Comparison of ENCODE assay signal across 1 cellular context in genomic region chr19:40285353-40286234, GRCh38.
TF ChIP-seq lines count a peak whose summit lies in the region.

No MANE protein-coding gene starts in this region.

TF ChIP-seq in HepG2, 621 proteins besides CTCF, POLR2A, EP300 and RAD21 (continued from another document and continues in another):
- TF ChIP-seq ZSCAN12 (CRISPR knock-in tag; IDR thresholded peaks at IDR 0.05) (no peak), ZNF383 (CRISPR knock-in tag; IDR thresholded peaks at IDR 0.05; ENCODE audit: borderline replicate concordance) (no peak), ZNF850 (CRISPR knock-in tag; conservative IDR thresholded peaks at IDR 0.05) (no peak), ZNF550 (CRISPR knock-in tag; IDR thresholded peaks at IDR 0.05; ENCODE audit: borderline replicate concordance) (no peak), ZBTB43 (CRISPR knock-in tag; conservative IDR thresholded peaks at IDR 0.05) (no peak), ZNF24 (IDR thresholded peaks at IDR 0.05) (no peak; the same call in 1 of the 2 replicates), ZNF274 (CRISPR knock-in tag; IDR thresholded peaks at IDR 0.05) (no peak), ZNF879 (CRISPR knock-in tag; IDR thresholded peaks at IDR 0.05) (no peak), ETV5 (CRISPR knock-in tag; IDR thresholded peaks at IDR 0.05; ENCODE audit: borderline replicate concordance) (no peak), RBM22 (optimal IDR thresholded peaks at IDR 0.05; ENCODE audit: low read length) (no peak), TBX3 (IDR thresholded peaks at IDR 0.05; ENCODE audit: borderline replicate concordance) (no peak), ZNF597 (CRISPR knock-in tag; IDR thresholded peaks at IDR 0.05) (0 out of 2 replicates have a peak, but pooled peaks have one; percentile 45), MZF1 (CRISPR knock-in tag; IDR thresholded peaks at IDR 0.05; ENCODE audit: borderline replicate concordance) (no peak), ZNF660 (CRISPR knock-in tag; IDR thresholded peaks at IDR 0.05; ENCODE audit: borderline replicate concordance, low read depth) (no peak), SP4 (CRISPR knock-in tag; IDR thresholded peaks at IDR 0.05) (no peak), ZKSCAN5 (CRISPR knock-in tag; IDR thresholded peaks at IDR 0.05) (no peak), ZNF382 (CRISPR knock-in tag; IDR thresholded peaks at IDR 0.05; ENCODE audit: borderline replicate concordance) (no peak), HMG20A (CRISPR knock-in tag; IDR thresholded peaks at IDR 0.05; ENCODE audit: borderline replicate concordance) (no peak), KDM3A (CRISPR knock-in tag; IDR thresholded peaks at IDR 0.05; ENCODE audit: low read depth) (no peak), ZNF839 (CRISPR knock-in tag; IDR thresholded peaks at IDR 0.05; ENCODE audit: borderline replicate concordance) (no peak), MAX (IDR thresholded peaks at IDR 0.05) (peak; percentile 44), ZSCAN30 (CRISPR knock-in tag; IDR thresholded peaks at IDR 0.05) (no peak), ZNF549 (CRISPR knock-in tag; IDR thresholded peaks at IDR 0.05) (no peak), CBFB (CRISPR knock-in tag; IDR thresholded peaks at IDR 0.05) (peak; percentile 16; the same call in 1 of the 2 replicates), TAF15 (IDR thresholded peaks at IDR 0.05; ENCODE audit: low read depth, low read length, poor library complexity, severe bottlenecking) (no peak), THAP7 (CRISPR knock-in tag; IDR thresholded peaks at IDR 0.05) (no peak), ZNF331 (CRISPR knock-in tag; IDR thresholded peaks at IDR 0.05) (no peak), DMTF1 (CRISPR knock-in tag; IDR thresholded peaks at IDR 0.05) (0 out of 2 replicates have a peak, but pooled peaks have one; percentile 18), ZNF446 (CRISPR knock-in tag; IDR thresholded peaks at IDR 0.05) (no peak), MAF1 (CRISPR knock-in tag; IDR thresholded peaks at IDR 0.05; ENCODE audit: borderline replicate concordance) (no peak), ZNF572 (CRISPR knock-in tag; IDR thresholded peaks at IDR 0.05) (no peak), CBX1 (IDR thresholded peaks at IDR 0.05; ENCODE audit: low read depth) (no peak), TP53 (CRISPR knock-in tag; conservative IDR thresholded peaks at IDR 0.05) (no peak), ZNF616 (CRISPR knock-in tag; IDR thresholded peaks at IDR 0.05; ENCODE audit: low read depth) (no peak), MLLT10 (CRISPR knock-in tag; IDR thresholded peaks at IDR 0.05) (no peak), PPARG (CRISPR knock-in tag; conservative IDR thresholded peaks at IDR 0.05) (no peak; the same call in 1 of the 2 replicates), ZNF510 (CRISPR knock-in tag; IDR thresholded peaks at IDR 0.05; ENCODE audit: low read depth) (no peak), ZNF782 (CRISPR knock-in tag; IDR thresholded peaks at IDR 0.05; ENCODE audit: borderline replicate concordance) (0 out of 2 replicates have a peak, but pooled peaks have one; percentile 33), ZBTB42 (CRISPR knock-in tag; IDR thresholded peaks at IDR 0.05) (no peak), ZFP36L1 (CRISPR knock-in tag; IDR thresholded peaks at IDR 0.05) (no peak), ZNF773 (CRISPR knock-in tag; IDR thresholded peaks at IDR 0.05; ENCODE audit: borderline replicate concordance) (no peak), TRIM24 (CRISPR knock-in tag; IDR thresholded peaks at IDR 0.05) (no peak), KAT2B (IDR thresholded peaks at IDR 0.05; ENCODE audit: borderline replicate concordance, low read depth, low read length) (no peak), NFIC (IDR thresholded peaks at IDR 0.05; ENCODE audit: low read length) (no peak)
- TF ChIP-seq, protein P1, sequence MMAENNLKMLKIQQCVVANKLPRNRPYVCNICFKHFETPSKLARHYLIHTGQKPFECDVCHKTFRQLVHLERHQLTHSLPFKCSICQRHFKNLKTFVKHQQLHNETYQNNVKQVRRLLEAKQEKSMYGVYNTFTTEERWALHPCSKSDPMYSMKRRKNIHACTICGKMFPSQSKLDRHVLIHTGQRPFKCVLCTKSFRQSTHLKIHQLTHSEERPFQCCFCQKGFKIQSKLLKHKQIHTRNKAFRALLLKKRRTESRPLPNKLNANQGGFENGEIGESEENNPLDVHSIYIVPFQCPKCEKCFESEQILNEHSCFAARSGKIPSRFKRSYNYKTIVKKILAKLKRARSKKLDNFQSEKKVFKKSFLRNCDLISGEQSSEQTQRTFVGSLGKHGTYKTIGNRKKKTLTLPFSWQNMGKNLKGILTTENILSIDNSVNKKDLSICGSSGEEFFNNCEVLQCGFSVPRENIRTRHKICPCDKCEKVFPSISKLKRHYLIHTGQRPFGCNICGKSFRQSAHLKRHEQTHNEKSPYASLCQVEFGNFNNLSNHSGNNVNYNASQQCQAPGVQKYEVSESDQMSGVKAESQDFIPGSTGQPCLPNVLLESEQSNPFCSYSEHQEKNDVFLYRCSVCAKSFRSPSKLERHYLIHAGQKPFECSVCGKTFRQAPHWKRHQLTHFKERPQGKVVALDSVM (CRISPR knock-in tag; IDR thresholded peaks at IDR 0.05): 0 out of 2 replicates have a peak, but pooled peaks have one; percentile 21
- TF ChIP-seq, protein P2, sequence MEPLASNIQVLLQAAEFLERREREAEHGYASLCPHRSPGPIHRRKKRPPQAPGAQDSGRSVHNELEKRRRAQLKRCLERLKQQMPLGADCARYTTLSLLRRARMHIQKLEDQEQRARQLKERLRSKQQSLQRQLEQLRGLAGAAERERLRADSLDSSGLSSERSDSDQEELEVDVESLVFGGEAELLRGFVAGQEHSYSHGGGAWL (CRISPR knock-in tag; IDR thresholded peaks at IDR 0.05): no peak
- TF ChIP-seq, protein P3, sequence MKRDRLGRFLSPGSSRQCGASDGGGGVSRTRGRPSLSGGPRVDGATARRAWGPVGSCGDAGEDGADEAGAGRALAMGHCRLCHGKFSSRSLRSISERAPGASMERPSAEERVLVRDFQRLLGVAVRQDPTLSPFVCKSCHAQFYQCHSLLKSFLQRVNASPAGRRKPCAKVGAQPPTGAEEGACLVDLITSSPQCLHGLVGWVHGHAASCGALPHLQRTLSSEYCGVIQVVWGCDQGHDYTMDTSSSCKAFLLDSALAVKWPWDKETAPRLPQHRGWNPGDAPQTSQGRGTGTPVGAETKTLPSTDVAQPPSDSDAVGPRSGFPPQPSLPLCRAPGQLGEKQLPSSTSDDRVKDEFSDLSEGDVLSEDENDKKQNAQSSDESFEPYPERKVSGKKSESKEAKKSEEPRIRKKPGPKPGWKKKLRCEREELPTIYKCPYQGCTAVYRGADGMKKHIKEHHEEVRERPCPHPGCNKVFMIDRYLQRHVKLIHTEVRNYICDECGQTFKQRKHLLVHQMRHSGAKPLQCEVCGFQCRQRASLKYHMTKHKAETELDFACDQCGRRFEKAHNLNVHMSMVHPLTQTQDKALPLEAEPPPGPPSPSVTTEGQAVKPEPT (CRISPR knock-in tag; IDR thresholded peaks at IDR 0.05; ENCODE audit: low read depth): 0 out of 2 replicates have a peak, but pooled peaks have one; percentile 24
- TF ChIP-seq, protein P4, sequence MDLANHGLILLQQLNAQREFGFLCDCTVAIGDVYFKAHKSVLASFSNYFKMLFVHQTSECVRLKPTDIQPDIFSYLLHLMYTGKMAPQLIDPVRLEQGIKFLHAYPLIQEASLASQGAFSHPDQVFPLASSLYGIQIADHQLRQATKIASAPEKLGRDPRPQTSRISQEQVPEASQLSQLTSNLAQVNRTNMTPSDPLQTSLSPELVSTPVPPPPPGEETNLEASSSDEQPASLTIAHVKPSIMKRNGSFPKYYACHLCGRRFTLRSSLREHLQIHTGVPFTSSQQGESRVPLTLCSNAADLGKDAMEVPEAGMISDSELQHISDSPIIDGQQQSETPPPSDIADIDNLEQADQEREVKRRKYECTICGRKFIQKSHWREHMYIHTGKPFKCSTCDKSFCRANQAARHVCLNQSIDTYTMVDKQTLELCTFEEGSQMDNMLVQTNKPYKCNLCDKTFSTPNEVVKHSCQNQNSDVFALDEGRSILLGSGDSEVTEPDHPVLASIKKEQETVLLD (CRISPR knock-in tag; IDR thresholded peaks at IDR 0.05; ENCODE audit: low read depth): no peak; the same call in 1 of the 2 replicates
- TF ChIP-seq, protein P5, sequence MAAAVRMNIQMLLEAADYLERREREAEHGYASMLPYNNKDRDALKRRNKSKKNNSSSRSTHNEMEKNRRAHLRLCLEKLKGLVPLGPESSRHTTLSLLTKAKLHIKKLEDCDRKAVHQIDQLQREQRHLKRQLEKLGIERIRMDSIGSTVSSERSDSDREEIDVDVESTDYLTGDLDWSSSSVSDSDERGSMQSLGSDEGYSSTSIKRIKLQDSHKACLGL (CRISPR knock-in tag; IDR thresholded peaks at IDR 0.05): no peak
- TF ChIP-seq, protein P6, sequence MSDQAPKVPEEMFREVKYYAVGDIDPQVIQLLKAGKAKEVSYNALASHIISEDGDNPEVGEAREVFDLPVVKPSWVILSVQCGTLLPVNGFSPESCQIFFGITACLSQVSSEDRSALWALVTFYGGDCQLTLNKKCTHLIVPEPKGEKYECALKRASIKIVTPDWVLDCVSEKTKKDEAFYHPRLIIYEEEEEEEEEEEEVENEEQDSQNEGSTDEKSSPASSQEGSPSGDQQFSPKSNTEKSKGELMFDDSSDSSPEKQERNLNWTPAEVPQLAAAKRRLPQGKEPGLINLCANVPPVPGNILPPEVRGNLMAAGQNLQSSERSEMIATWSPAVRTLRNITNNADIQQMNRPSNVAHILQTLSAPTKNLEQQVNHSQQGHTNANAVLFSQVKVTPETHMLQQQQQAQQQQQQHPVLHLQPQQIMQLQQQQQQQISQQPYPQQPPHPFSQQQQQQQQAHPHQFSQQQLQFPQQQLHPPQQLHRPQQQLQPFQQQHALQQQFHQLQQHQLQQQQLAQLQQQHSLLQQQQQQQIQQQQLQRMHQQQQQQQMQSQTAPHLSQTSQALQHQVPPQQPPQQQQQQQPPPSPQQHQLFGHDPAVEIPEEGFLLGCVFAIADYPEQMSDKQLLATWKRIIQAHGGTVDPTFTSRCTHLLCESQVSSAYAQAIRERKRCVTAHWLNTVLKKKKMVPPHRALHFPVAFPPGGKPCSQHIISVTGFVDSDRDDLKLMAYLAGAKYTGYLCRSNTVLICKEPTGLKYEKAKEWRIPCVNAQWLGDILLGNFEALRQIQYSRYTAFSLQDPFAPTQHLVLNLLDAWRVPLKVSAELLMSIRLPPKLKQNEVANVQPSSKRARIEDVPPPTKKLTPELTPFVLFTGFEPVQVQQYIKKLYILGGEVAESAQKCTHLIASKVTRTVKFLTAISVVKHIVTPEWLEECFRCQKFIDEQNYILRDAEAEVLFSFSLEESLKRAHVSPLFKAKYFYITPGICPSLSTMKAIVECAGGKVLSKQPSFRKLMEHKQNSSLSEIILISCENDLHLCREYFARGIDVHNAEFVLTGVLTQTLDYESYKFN (CRISPR knock-in tag; conservative IDR thresholded peaks at IDR 0.05): peak; percentile 43; the same call in 1 of the 2 replicates
- TF ChIP-seq, protein P7, sequence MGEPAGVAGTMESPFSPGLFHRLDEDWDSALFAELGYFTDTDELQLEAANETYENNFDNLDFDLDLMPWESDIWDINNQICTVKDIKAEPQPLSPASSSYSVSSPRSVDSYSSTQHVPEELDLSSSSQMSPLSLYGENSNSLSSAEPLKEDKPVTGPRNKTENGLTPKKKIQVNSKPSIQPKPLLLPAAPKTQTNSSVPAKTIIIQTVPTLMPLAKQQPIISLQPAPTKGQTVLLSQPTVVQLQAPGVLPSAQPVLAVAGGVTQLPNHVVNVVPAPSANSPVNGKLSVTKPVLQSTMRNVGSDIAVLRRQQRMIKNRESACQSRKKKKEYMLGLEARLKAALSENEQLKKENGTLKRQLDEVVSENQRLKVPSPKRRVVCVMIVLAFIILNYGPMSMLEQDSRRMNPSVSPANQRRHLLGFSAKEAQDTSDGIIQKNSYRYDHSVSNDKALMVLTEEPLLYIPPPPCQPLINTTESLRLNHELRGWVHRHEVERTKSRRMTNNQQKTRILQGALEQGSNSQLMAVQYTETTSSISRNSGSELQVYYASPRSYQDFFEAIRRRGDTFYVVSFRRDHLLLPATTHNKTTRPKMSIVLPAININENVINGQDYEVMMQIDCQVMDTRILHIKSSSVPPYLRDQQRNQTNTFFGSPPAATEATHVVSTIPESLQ (CRISPR knock-in tag; conservative IDR thresholded peaks at IDR 0.05): 0 out of 2 replicates have a peak, but pooled peaks have one; percentile 39
